14 cellular contexts compared by ENCODE assay signal in the genomic region with DNA sequence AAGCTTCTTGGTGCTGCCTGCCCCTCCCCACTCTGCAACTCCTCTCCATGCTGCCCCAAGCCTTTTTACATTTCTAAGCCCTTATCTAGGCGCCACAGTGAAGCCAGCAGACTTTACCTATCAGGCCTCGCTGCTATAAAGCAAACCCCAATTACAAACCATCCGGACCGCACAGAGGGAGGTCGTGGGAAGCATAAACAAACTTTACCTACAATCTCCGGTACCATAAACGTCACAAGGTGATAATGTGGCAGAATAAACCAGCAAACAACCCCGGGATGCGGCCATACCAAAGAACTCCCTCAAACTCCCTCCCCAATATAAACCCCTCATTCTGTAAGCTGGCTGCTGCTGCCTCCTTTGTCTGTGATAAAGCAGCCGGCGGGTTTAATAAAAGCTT. TPM values are rescaled to one million over a fixed set of nuclear protein-coding genes. Genes with fewer than 3 reads are reported as not detected.
DNase-seq lines count a peak whose midpoint lies in the region; ATAC-seq and TF ChIP-seq lines count a peak whose summit lies in the region.
"Had no signal": no experiment of that assay in that cellular context is flagged by ENCODE, and none has a peak within 500 bp of the region (broad histone marks: within the 10 kb centered on the region; RNA-seq: fewer than 3 reads in every experiment).

No MANE protein-coding gene starts in this region.

- peaks cover 55% of the 10 kb centered on the region for H3K4me1 ChIP-seq in HUES6 (ENCODE audit: control insufficient read depth, insufficient read depth, low read length)
- H3K4me1 ChIP-seq in colonic mucosa, result peaks cover 6% of the 10 kb centered on the region
- no peaks in the 10 kb centered on the region for H3K4me1 ChIP-seq in mesendoderm (ENCODE audit: control insufficient read depth, low read depth, low read length)
- no peaks in the 10 kb centered on the region for H3K4me1 ChIP-seq in ovary (ENCODE audit: insufficient read depth)

- no peak overlapping the region for H3K23ac ChIP-seq in mesendoderm (ENCODE audit: low read length)

- TF ChIP-seq CTCF in 22Rv1 (IDR thresholded peaks at IDR 0.05) (no peak), colonic mucosa (IDR thresholded peaks at IDR 0.05) (no peak), ovary (IDR thresholded peaks at IDR 0.05) (no peak)

- no peak overlapping the region for H4K5ac ChIP-seq in mesendoderm (ENCODE audit: low read length)

- TF ChIP-seq EP300 in ovary (IDR thresholded peaks at IDR 0.05), result no peak

- peak overlapping the region; percentile 34; the same call in 1 of the 2 replicates for H3K4me3 ChIP-seq in HUES6 (ENCODE audit: low read depth, low read length)
- no peak overlapping the region for H3K4me3 ChIP-seq in colonic mucosa
- H3K4me3 ChIP-seq in mesendoderm (ENCODE audit: low read length), result no peak overlapping the region
- H3K4me3 ChIP-seq in ovary, result no peak overlapping the region
- H3K4me3 ChIP-seq: Peyer's patch had no signal

- no peaks in the 10 kb centered on the region for H3K79me2 ChIP-seq in mesendoderm (ENCODE audit: control insufficient read depth, insufficient read depth, low read length)

- H3K79me1 ChIP-seq in mesendoderm (ENCODE audit: low read length), result no peaks in the 10 kb centered on the region

- H4K8ac ChIP-seq in mesendoderm (ENCODE audit: low read depth, low read length), result no peak overlapping the region

- H3K27me3 ChIP-seq in HUES6 (ENCODE audit: control insufficient read depth, insufficient read depth, low read length), result no peaks in the 10 kb centered on the region; the same call in 1 of the 2 replicates
- no peaks in the 10 kb centered on the region for H3K27me3 ChIP-seq in colonic mucosa
- H3K27me3 ChIP-seq in mesendoderm (ENCODE audit: insufficient read depth, low read length, poor library complexity), result no peaks in the 10 kb centered on the region
- H3K27me3 ChIP-seq in ovary, result no peaks in the 10 kb centered on the region
- H3K27me3 ChIP-seq: Peyer's patch had no signal

- intact Hi-C loops in colonic mucosa (cut with DNase I), result no loop called here
- intact Hi-C loops in ovary (cut with DNase I), result no loop called here

- H3K56ac ChIP-seq in mesendoderm (ENCODE audit: low read length), result no peak overlapping the region

- TF ChIP-seq POLR2A in ovary (IDR thresholded peaks at IDR 0.05), result no peak

- H3K4ac ChIP-seq in mesendoderm (ENCODE audit: low read depth, low read length), result no peak overlapping the region

- H2BK120ac ChIP-seq in mesendoderm (ENCODE audit: low read depth, low read length), result no peak overlapping the region

- H3K9ac ChIP-seq in HUES6 (ENCODE audit: low read length) (peak overlapping the region; percentile 18), colonic mucosa (ENCODE audit: low read depth in 2 of 2, low read length in 2 of 2) (peak overlapping the region in 1 of 2 donors; percentile 34), mesendoderm (ENCODE audit: low read length) (no peak overlapping the region)

- H3K27ac ChIP-seq in 22Rv1 (peak overlapping the region; percentile 72), HUES6 (ENCODE audit: low read depth, low read length) (peak overlapping the region; percentile 84; the same call in 1 of the 2 replicates), colonic mucosa (peak overlapping the region; percentile 61), mesendoderm (ENCODE audit: low read depth, low read length) (no peak overlapping the region), ovary (no peak overlapping the region)

- H2AK5ac ChIP-seq in mesendoderm (ENCODE audit: low read length), result no peak overlapping the region

- ATAC-seq in HG03139 (IDR thresholded peaks at IDR 0.05; ENCODE audit: unreplicated experiment), result no peak

- DNase-seq in colonic mucosa, result peak; percentile 20
- DNase-seq in mesendoderm, result peak; percentile 97
- DNase-seq in ovary, result no peak
- no peak for DNase-seq in DMS53 treated with DMSO at 0.1 percent for 48 hours (lab: John Stamatoyannopoulos, UW; ENCODE audit: unreplicated experiment)
- DNase-seq in NCI-H1694 (lab: John Stamatoyannopoulos, UW), result no peak
- DNase-seq: activated CD4-positive, alpha-beta T cell treated with anti-CD3 and anti-CD28 coated beads, Interleukin-2, amount 10 ng/mL, durations not matched to agents 24 days and 14 days; NCI-H2227 treated with DMSO at 0.1 percent for 48 hours; Peyer's patch had no signal

- no CpG with 5 or more reads among the region's 11 CpGs for WGBS in mesendoderm (ENCODE audit: extremely low coverage, insufficient coverage, low lambda C conversion rate)
- 26 to 43% (median 39%) methylated on average over 11 of the region's 11 CpGs for WGBS in ovary, 3 donors

- H3K18ac ChIP-seq in mesendoderm (ENCODE audit: low read length), result no peak overlapping the region

- H2BK5ac ChIP-seq in mesendoderm (ENCODE audit: low read length), result no peak overlapping the region

- peaks cover 41% of the 10 kb centered on the region for H3K36me3 ChIP-seq in HUES6 (ENCODE audit: control insufficient read depth, insufficient read depth, low read length)
- no peaks in the 10 kb centered on the region for H3K36me3 ChIP-seq in colonic mucosa
- no peaks in the 10 kb centered on the region for H3K36me3 ChIP-seq in mesendoderm (ENCODE audit: control insufficient read depth, insufficient read depth, low read length)
- no peaks in the 10 kb centered on the region for H3K36me3 ChIP-seq in ovary
- H3K36me3 ChIP-seq: Peyer's patch had no signal

- H3K9me3 ChIP-seq in HUES6 (ENCODE audit: control insufficient read depth, insufficient read depth, low read depth, low read length), result no peaks in the 10 kb centered on the region
- no peaks in the 10 kb centered on the region for H3K9me3 ChIP-seq in colonic mucosa
- H3K9me3 ChIP-seq in ovary, result no peaks in the 10 kb centered on the region
- H3K9me3 ChIP-seq: Peyer's patch had no signal

- H2BK15ac ChIP-seq in mesendoderm (replicated peaks; ENCODE audit: low read depth), result no peak overlapping the region

- H3K4me2 ChIP-seq in mesendoderm (ENCODE audit: low read length), result no peak overlapping the region

RNA-seq across cellular contexts. Expression of a gene that starts 54.0 kb away (rescaled TPM):
- not detected for total RNA-seq in colonic mucosa
- polyA plus RNA-seq in mesendoderm (2013, experiment 1 of 2), result not detected
- not detected for polyA plus RNA-seq in mesendoderm (2013, experiment 2 of 2)
- not detected for total RNA-seq in ovary
- not detected for polyA plus RNA-seq in ovary
- total RNA-seq: activated CD4-positive, alpha-beta T cell treated with anti-CD3 and anti-CD28 coated beads, Interleukin-2, amount 10 ng/mL, durations not matched to agents 24 days and 14 days; osteoblast; Peyer's patch; T-helper 2 cell treated with Interferon-gamma antibody and Interleukin-4, amounts not matched to agents 100 ng/mL and 5 ng/mL, for 36 hours; urinary bladder had no signal
- polyA plus RNA-seq: urinary bladder had no signal

Comparison
In these comparisons a context has a peak if more than half of its experiments do, and no peak if none do; other contexts are left out.
1. H3K27ac ChIP-seq: peak in 22Rv1 (single experiment), HUES6 (single experiment) and colonic mucosa (single experiment); none in mesendoderm (single experiment) and ovary (0 of 2).
2. DNase-seq: peak in colonic mucosa (single experiment) and mesendoderm (single experiment); none in ovary (0 of 5), DMS53 treated with DMSO at 0.1 percent for 48 hours (single experiment) and NCI-H1694 (single experiment).